Comparison of ENCODE assay signal across 19 cellular contexts in genomic region chr5:95970359-95970704, GRCh38. TPM values are rescaled to one million over a fixed set of nuclear protein-coding genes. Genes with fewer than 3 reads are reported as not detected.
DNase-seq lines count a peak whose midpoint lies in the region; ATAC-seq, FAIRE-seq and TF ChIP-seq lines count a peak whose summit lies in the region.
"Had no signal": no experiment of that assay in that cellular context is flagged by ENCODE, and none has a peak within 500 bp of the region (broad histone marks: within the 10 kb centered on the region; RNA-seq: fewer than 3 reads in every experiment).

No MANE protein-coding gene starts in this region.

- H3K56ac ChIP-seq in IMR-90 (ENCODE audit: extremely low read depth, insufficient read depth, low read length), result no peak overlapping the region

- H2AK5ac ChIP-seq in IMR-90 (ENCODE audit: low read depth, low read length), result no peak overlapping the region

- H3K4me3 ChIP-seq in A549 (no peak overlapping the region), IMR-90 (ENCODE audit: insufficient read depth, low read depth, low read length) (no peak overlapping the region), esophagus squamous epithelium (no peak overlapping the region), smooth muscle cell (no peak overlapping the region)
- H3K4me3 ChIP-seq: BLaER1 treated with 17β-estradiol and CSF1 and Interleukin-3, amounts not matched to agents 10 nM and 100 nM had no signal

- TF ChIP-seq EP300 in A549 (IDR thresholded peaks at IDR 0.05), result no peak

- H4K20me1 ChIP-seq in IMR-90 (ENCODE audit: insufficient read depth, low read length), result no peaks in the 10 kb centered on the region
- no peaks in the 10 kb centered on the region for H4K20me1 ChIP-seq in smooth muscle cell (ENCODE audit: low read depth)
- H4K20me1 ChIP-seq: BLaER1 treated with 17β-estradiol and CSF1 and Interleukin-3, amounts not matched to agents 10 nM and 100 nM had no signal

- in situ Hi-C loops in IMR-90 (cut with MboI; ENCODE audit: low sequenced_read_pairs), result no loop called here

- H3K14ac ChIP-seq in IMR-90 (replicated peaks; ENCODE audit: low read depth, low read length), result no peak overlapping the region

- no peaks in the 10 kb centered on the region for H3K36me3 Mint-ChIP-seq in T-cell
- H3K36me3 Mint-ChIP-seq: CD8-positive, alpha-beta T cell had no signal

- DNase-seq in A549 (ENCODE audit: low read depth in 1 of 2, low spot score in 1 of 2) (no peak), IMR-90 (no peak), esophagus squamous epithelium (lab: John Stamatoyannopoulos, UW) (no peak), smooth muscle cell (lab: John Stamatoyannopoulos, UW; ENCODE audit: unreplicated experiment) (no peak), globus pallidus (ENCODE audit: low spot score) (no peak), T-cell (no peak)
- DNase-seq in activated effector memory CD4-positive, alpha-beta T cell treated with Interleukin-2 at 50 U/mL for 16 hours, result no peak
- DNase-seq: 8988T; Calu3; CD8-positive, alpha-beta T cell; DMS79 treated with DMSO at 0.1 percent for 48 hours; GF-D8; H9 had no signal

- H3K27ac ChIP-seq in A549, result no peak overlapping the region
- no peak overlapping the region for H3K27ac ChIP-seq in IMR-90 (ENCODE audit: insufficient read depth, low read length)
- H3K27ac ChIP-seq in esophagus squamous epithelium, result peak overlapping the region in 3 of 4 donors; percentile 8 to 47 (median 10)
- H3K27ac ChIP-seq in smooth muscle cell (ENCODE audit: low read depth), result peak overlapping the region; percentile 39
- H3K27ac ChIP-seq: BLaER1 treated with 17β-estradiol and CSF1 and Interleukin-3, amounts not matched to agents 10 nM and 100 nM; HL-60 had no signal

- TF ChIP-seq RAD21 in A549 (conservative IDR thresholded peaks at IDR 0.05 in 1 of 2, IDR thresholded peaks at IDR 0.05 in 1 of 2), result no peak
- no peak for TF ChIP-seq RAD21 in IMR-90 (IDR thresholded peaks at IDR 0.05; ENCODE audit: low read length)

- TF ChIP-seq POLR2A in A549 (IDR thresholded peaks at IDR 0.05; ENCODE audit: low read length), result no peak
- TF ChIP-seq POLR2A in IMR-90 (IDR thresholded peaks at IDR 0.05; ENCODE audit: low read depth, low read length), result no peak
- TF ChIP-seq POLR2A in esophagus squamous epithelium (IDR thresholded peaks at IDR 0.05), result no peak

- H3K27me3 ChIP-seq in IMR-90 (ENCODE audit: control insufficient read depth, insufficient read depth, low read length), result no peaks in the 10 kb centered on the region
- no peaks in the 10 kb centered on the region for H3K27me3 ChIP-seq in esophagus squamous epithelium
- H3K27me3 ChIP-seq in smooth muscle cell (ENCODE audit: low read depth), result no peaks in the 10 kb centered on the region
- H3K27me3 ChIP-seq: BLaER1 treated with 17β-estradiol and CSF1 and Interleukin-3, amounts not matched to agents 10 nM and 100 nM had no signal

- H3K23ac ChIP-seq in IMR-90 (ENCODE audit: low read depth, low read length), result no peak overlapping the region

- dilution Hi-C loops in IMR-90 (cut with HindIII; ENCODE audit: low sequenced_read_pairs, unreplicated experiment), result no loop called here

- intact Hi-C loops in IMR-90 (cut with micrococcal nuclease), result no loop called here
- intact Hi-C loops in esophagus squamous epithelium (cut with DNase I), result no loop called here

- TF ChIP-seq CTCF in A549 (IDR thresholded peaks at IDR 0.05) (no peak), IMR-90 (conservative IDR thresholded peaks at IDR 0.05; ENCODE audit: low read depth, low read length) (no peak), esophagus squamous epithelium (IDR thresholded peaks at IDR 0.05) (no peak), smooth muscle cell (IDR thresholded peaks at IDR 0.05; ENCODE audit: borderline replicate concordance, insufficient read depth, poor library complexity, severe bottlenecking) (no peak)

- H2BK120ac ChIP-seq in IMR-90 (ENCODE audit: low read depth, low read length), result no peak overlapping the region

- peaks cover 0 to 7% of the 10 kb centered on the region in 2 donors for H3K27me3 Mint-ChIP-seq in T-cell
- H3K27me3 Mint-ChIP-seq: IgD-negative memory B cell had no signal

- peaks cover 0 to 4% (median 0%) of the 10 kb centered on the region in 3 donors for H3K4me1 Mint-ChIP-seq in T-cell
- H3K4me1 Mint-ChIP-seq: B cell, H9, IgD-negative memory B cell had no signal

- H2AK9ac ChIP-seq in IMR-90 (replicated peaks; ENCODE audit: low read depth, low read length, poor library complexity), result no peak overlapping the region

- H3K4me1 ChIP-seq in A549, result peaks cover 16% of the 10 kb centered on the region
- H3K4me1 ChIP-seq in IMR-90 (ENCODE audit: control insufficient read depth, insufficient read depth, low read length), result peaks cover 13% of the 10 kb centered on the region
- H3K4me1 ChIP-seq in esophagus squamous epithelium, result peaks cover 0 to 8% (median 0%) of the 10 kb centered on the region in 3 donors
- no peaks in the 10 kb centered on the region for H3K4me1 ChIP-seq in smooth muscle cell (ENCODE audit: low read depth)
- H3K4me1 ChIP-seq: BLaER1 treated with 17β-estradiol and CSF1 and Interleukin-3, amounts not matched to agents 10 nM and 100 nM had no signal

- peak overlapping the region; percentile 0; the same call in 1 of the 2 replicates for H2BK20ac ChIP-seq in IMR-90 (ENCODE audit: low read depth, low read length)

- H2AFZ ChIP-seq in IMR-90 (replicated peaks; ENCODE audit: low read length, poor library complexity) (no peak overlapping the region), smooth muscle cell (ENCODE audit: low read depth) (no peak overlapping the region)

- peaks cover 5 to 8% of the 10 kb centered on the region in 2 experiments; a peak in 3 of 4 replicates for H3K79me1 ChIP-seq in IMR-90 (ENCODE audit: low read depth in 1 of 2, low read length in 2 of 2)

- H3K9me3 Mint-ChIP-seq in T-cell, result peaks cover 0 to 10% (median 4%) of the 10 kb centered on the region in 3 donors
- H3K9me3 Mint-ChIP-seq: H9 had no signal

- H3K4me2 ChIP-seq in A549 (no peak overlapping the region), IMR-90 (ENCODE audit: low read depth, low read length) (no peak overlapping the region), smooth muscle cell (no peak overlapping the region)
- H3K4me2 ChIP-seq: BLaER1 treated with 17β-estradiol and CSF1 and Interleukin-3, amounts not matched to agents 10 nM and 100 nM had no signal

- WGBS in A549 (ENCODE audit: missing lambda C conversion rate), result 95% methylated on average over 1 of the region's 1 CpG
- WGBS in IMR-90 (ENCODE audit: extremely low coverage in 2 of 2, insufficient read length in 1 of 2), 2 experiments, result no CpG with 5 or more reads among the region's 1 CpG
- WGBS in esophagus squamous epithelium, 2 donors, result 55 to 81% methylated on average over 1 of the region's 1 CpG
- 48% methylated on average over 1 of the region's 1 CpG for WGBS in smooth muscle cell (ENCODE audit: low lambda C conversion rate)

- H3K79me2 ChIP-seq in smooth muscle cell (ENCODE audit: low read depth), result no peaks in the 10 kb centered on the region

- ATAC-seq in A549 (no peak), IMR-90 (ENCODE audit: low read depth) (no peak), T-cell (replicated peaks in 1 of 4) (no peak)
- ATAC-seq: CD8-positive, alpha-beta T cell had no signal

- FAIRE-seq in A549 (lab: Jason Lieb, UNC), result no peak
- FAIRE-seq: GM19239, H1 had no signal

- H3K9me1 ChIP-seq in IMR-90 (ENCODE audit: insufficient read depth, low read length), result peaks cover 6% of the 10 kb centered on the region; the same call in 1 of the 2 replicates

- no peak overlapping the region for H3K4ac ChIP-seq in IMR-90 (ENCODE audit: low read depth, low read length)

- no peak overlapping the region for H3K4me3 Mint-ChIP-seq in T-cell
- H3K4me3 Mint-ChIP-seq: B cell; CD8-positive, alpha-beta T cell; H9; IgD-negative memory B cell had no signal

- no peak overlapping the region for H2BK5ac ChIP-seq in IMR-90 (ENCODE audit: low read depth, low read length, poor library complexity, severe bottlenecking)

- H3K27ac Mint-ChIP-seq in T-cell, result no peak overlapping the region
- H3K27ac Mint-ChIP-seq: B cell; CD8-positive, alpha-beta T cell; H9; IgD-negative memory B cell had no signal

- H3F3A ChIP-seq in smooth muscle cell (ENCODE audit: low read depth), result peaks cover 10% of the 10 kb centered on the region

- CTCF ChIA-PET in A549 (lab: Yijun Ruan, JAX), result interaction anchor here (0.6 to 1.6 kb wide), 3 partner anchors 122 to 366 kb away, joined by 3 to 5 read pairs (median 3); no protein-coding TSS in a partner anchor
- CTCF ChIA-PET in IMR-90 (lab: Yijun Ruan, JAX), result no interaction called here
- CTCF ChIA-PET in T-cell (lab: Charles Lee), result interaction anchor here (0.6 kb wide), 2 partner anchors 8 to 20 kb away, joined by 3 to 4 read pairs; no protein-coding TSS in a partner anchor

- POLR2A ChIA-PET in A549 (lab: Yijun Ruan, JAX), result no interaction called here
- POLR2A ChIA-PET in IMR-90 (lab: Charles Lee; ENCODE audit: unreplicated experiment), result no interaction called here
- POLR2A ChIA-PET in T-cell (lab: Charles Lee), result no interaction called here

- H3K36me3 ChIP-seq in IMR-90 (ENCODE audit: control insufficient read depth, insufficient read depth, low read length), result no peaks in the 10 kb centered on the region
- H3K36me3 ChIP-seq in esophagus squamous epithelium, result no peaks in the 10 kb centered on the region
- no peaks in the 10 kb centered on the region for H3K36me3 ChIP-seq in smooth muscle cell (ENCODE audit: low read depth)
- H3K36me3 ChIP-seq: BLaER1 treated with 17β-estradiol and CSF1 and Interleukin-3, amounts not matched to agents 10 nM and 100 nM had no signal

- H4K91ac ChIP-seq in IMR-90 (ENCODE audit: insufficient read depth, low read depth, low read length), result no peak overlapping the region

- no peak overlapping the region for H4K8ac ChIP-seq in IMR-90 (ENCODE audit: low read depth in 2 of 2, low read length in 2 of 2)

- H3K9me3 ChIP-seq in A549 (no peaks in the 10 kb centered on the region), IMR-90 (ENCODE audit: control insufficient read depth, insufficient read depth, low read length) (peaks cover 2% of the 10 kb centered on the region; the same call in 1 of the 2 replicates), esophagus squamous epithelium (no peaks in the 10 kb centered on the region), smooth muscle cell (replicated peaks; ENCODE audit: low read depth) (no peaks in the 10 kb centered on the region)

- H3K9ac ChIP-seq in IMR-90 (ENCODE audit: low read depth, low read length) (no peak overlapping the region), smooth muscle cell (ENCODE audit: low read depth) (no peak overlapping the region)
- H3K9ac ChIP-seq: BLaER1 treated with 17β-estradiol and CSF1 and Interleukin-3, amounts not matched to agents 10 nM and 100 nM had no signal

- no peak overlapping the region; the same call in 1 of the 2 replicates for H4K5ac ChIP-seq in IMR-90 (ENCODE audit: low read depth, low read length)

- H2BK15ac ChIP-seq in IMR-90 (ENCODE audit: low read depth, low read length), result peak overlapping the region; percentile 94; the same call in 2 of the 3 replicates

- no TSS peak for BruUV-seq in IMR-90 (replicated peaks; lab: Mats Ljungman, UMichigan)

- no peak overlapping the region for H3K18ac ChIP-seq in IMR-90 (ENCODE audit: low read depth, low read length)

RNA-seq across cellular contexts. Expression of gene ELL2, which starts 8.7 kb away (rescaled TPM):
- polyA plus RNA-seq in A549 (2011; rRNA removed) (23.8 and 24.2 TPM in 2 replicates), A549 (2017; fragmentation: RNase III; extraction: RNeasy Plus Mini Kit Qiagen cat#74134 plus additional on column Dnase treatment) (9.7 to 12.5 TPM (median 11.8 TPM) in 3 replicates), IMR-90 (2012; rRNA removed) (52.4 and 61.4 TPM in 2 replicates), smooth muscle cell (14.4 and 30.9 TPM in 2 replicates)
- 3.8 and 4.0 TPM in 2 replicates for polyA plus RNA-seq in A549 (2012; cell fraction: cytosol; rRNA removed)
- 3.5 and 4.9 TPM in 2 replicates for polyA plus RNA-seq in A549 (2012; cell fraction: nucleus; rRNA removed)
- polyA minus RNA-seq in A549 (2011; rRNA and poly(A)+ RNA removed), result 25.5 and 26.9 TPM in 2 replicates
- total RNA-seq in IMR-90 (2012; rRNA removed) (92.5 and 137 TPM in 2 replicates), esophagus squamous epithelium (100 to 1,000 TPM in 3 of 4 donors, 10 to 100 TPM in 1; 74.9 to 124 (median 121) TPM), smooth muscle cell (49.9 and 67.9 TPM in 2 replicates), T-cell (10 to 100 TPM; 10.3 to 57.8 (median 11.3) TPM)
- polyA plus RNA-seq in IMR-90 (2012; cell fraction: cytosol; rRNA removed), result 16.4 and 21.9 TPM in 2 replicates
- polyA plus RNA-seq in IMR-90 (2012; cell fraction: nucleus; rRNA removed; ENCODE audit: low replicate concordance), result 23.4 and 161 TPM in 2 replicates

Comparison
In these comparisons a context has a peak if more than half of its experiments do, and no peak if none do; other contexts are left out.
1. H3K27ac ChIP-seq: peak in esophagus squamous epithelium (3 of 4) and smooth muscle cell (single experiment); none in A549 (0 of 2) and IMR-90 (single experiment).